In the genomic region with DNA sequence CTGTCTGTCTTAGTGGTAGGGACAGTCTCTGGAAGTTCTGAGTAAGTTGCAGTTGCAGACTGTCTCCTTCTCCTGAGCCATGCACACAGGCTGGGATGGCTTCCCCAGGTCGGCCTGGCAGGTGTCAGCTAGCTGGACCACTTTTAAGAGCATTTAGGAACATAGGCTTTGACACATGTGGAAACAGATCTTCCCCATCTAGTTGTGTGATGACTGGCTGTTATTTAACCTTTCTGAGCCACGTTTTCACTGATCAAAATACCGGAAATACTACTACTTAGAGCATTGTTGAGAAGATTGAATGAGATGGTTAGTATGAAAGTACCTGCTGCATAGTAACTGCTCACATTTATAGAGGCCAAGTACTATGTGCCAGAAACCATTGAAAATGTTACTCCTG, we compare ENCODE assay signal across 1 cellular context.
A peak's percentile ranks its signal among the peaks of the same experiment; 100 is the strongest.
TF ChIP-seq lines count a peak whose summit lies in the region.

No MANE protein-coding gene starts in this region.

TF ChIP-seq in GM12878, 131 proteins besides CTCF, POLR2A, EP300 and RAD21 (continues in another document):
- TF ChIP-seq DPF2 (IDR thresholded peaks at IDR 0.05) = peak; percentile 33; the same call in 1 of the 2 replicates
- TF ChIP-seq EZH2 (IDR thresholded peaks at IDR 0.05; ENCODE audit: borderline replicate concordance, control insufficient read depth, low read depth, low read length) = no peak
- TF ChIP-seq RAD51 (IDR thresholded peaks at IDR 0.05) = no peak
- TF ChIP-seq IRF3 (IDR thresholded peaks at IDR 0.05) = no peak
- no peak for TF ChIP-seq ZBTB40 (IDR thresholded peaks at IDR 0.05; ENCODE audit: borderline replicate concordance)
- no peak for TF ChIP-seq MTA3 (IDR thresholded peaks at IDR 0.05; ENCODE audit: borderline replicate concordance, low read length)
- TF ChIP-seq TCF12 (IDR thresholded peaks at IDR 0.05; ENCODE audit: low read depth, low read length) = peak; percentile 59; the same call in 1 of the 2 replicates
- peak; percentile 22 to 52; a peak in 2 of 4 replicates for TF ChIP-seq BHLHE40 (IDR thresholded peaks at IDR 0.05; ENCODE audit: borderline replicate concordance in 1 of 2, low read depth in 2 of 2, low read length in 1 of 2)
- TF ChIP-seq TARDBP (IDR thresholded peaks at IDR 0.05; ENCODE audit: borderline replicate concordance) = no peak
- no peak for TF ChIP-seq MEF2B (IDR thresholded peaks at IDR 0.05; ENCODE audit: partially characterized antibody, poor library complexity, severe bottlenecking)
- peak; percentile 47 for TF ChIP-seq JUNB (IDR thresholded peaks at IDR 0.05)
- TF ChIP-seq RB1 (IDR thresholded peaks at IDR 0.05; ENCODE audit: borderline replicate concordance) = no peak
- TF ChIP-seq PKNOX1 (IDR thresholded peaks at IDR 0.05) = peak; percentile 10; the same call in 1 of the 2 replicates
- no peak for TF ChIP-seq MLLT1 (IDR thresholded peaks at IDR 0.05)
- TF ChIP-seq MYC (IDR thresholded peaks at IDR 0.05; ENCODE audit: insufficient read depth, insufficient read length, insufficient replicate concordance, low read length, severe bottlenecking) = no peak
- TF ChIP-seq, protein P1, sequence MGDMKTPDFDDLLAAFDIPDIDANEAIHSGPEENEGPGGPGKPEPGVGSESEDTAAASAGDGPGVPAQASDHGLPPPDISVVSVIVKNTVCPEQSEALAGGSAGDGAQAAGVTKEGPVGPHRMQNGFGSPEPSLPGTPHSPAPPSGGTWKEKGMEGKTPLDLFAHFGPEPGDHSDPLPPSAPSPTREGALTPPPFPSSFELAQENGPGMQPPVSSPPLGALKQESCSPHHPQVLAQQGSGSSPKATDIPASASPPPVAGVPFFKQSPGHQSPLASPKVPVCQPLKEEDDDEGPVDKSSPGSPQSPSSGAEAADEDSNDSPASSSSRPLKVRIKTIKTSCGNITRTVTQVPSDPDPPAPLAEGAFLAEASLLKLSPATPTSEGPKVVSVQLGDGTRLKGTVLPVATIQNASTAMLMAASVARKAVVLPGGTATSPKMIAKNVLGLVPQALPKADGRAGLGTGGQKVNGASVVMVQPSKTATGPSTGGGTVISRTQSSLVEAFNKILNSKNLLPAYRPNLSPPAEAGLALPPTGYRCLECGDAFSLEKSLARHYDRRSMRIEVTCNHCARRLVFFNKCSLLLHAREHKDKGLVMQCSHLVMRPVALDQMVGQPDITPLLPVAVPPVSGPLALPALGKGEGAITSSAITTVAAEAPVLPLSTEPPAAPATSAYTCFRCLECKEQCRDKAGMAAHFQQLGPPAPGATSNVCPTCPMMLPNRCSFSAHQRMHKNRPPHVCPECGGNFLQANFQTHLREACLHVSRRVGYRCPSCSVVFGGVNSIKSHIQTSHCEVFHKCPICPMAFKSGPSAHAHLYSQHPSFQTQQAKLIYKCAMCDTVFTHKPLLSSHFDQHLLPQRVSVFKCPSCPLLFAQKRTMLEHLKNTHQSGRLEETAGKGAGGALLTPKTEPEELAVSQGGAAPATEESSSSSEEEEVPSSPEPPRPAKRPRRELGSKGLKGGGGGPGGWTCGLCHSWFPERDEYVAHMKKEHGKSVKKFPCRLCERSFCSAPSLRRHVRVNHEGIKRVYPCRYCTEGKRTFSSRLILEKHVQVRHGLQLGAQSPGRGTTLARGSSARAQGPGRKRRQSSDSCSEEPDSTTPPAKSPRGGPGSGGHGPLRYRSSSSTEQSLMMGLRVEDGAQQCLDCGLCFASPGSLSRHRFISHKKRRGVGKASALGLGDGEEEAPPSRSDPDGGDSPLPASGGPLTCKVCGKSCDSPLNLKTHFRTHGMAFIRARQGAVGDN (IDR thresholded peaks at IDR 0.05) = no peak
- TF ChIP-seq IKZF2 (IDR thresholded peaks at IDR 0.05) = peak in 1 of 2 experiments; percentile 19; a peak in 1 of 4 replicates
- peak; percentile 44; the same call in 1 of the 2 replicates for TF ChIP-seq IKZF1 (conservative IDR thresholded peaks at IDR 0.05)
- no peak for TF ChIP-seq HDAC6 (IDR thresholded peaks at IDR 0.05; ENCODE audit: unreplicated experiment)
- no peak for TF ChIP-seq CEBPZ (IDR thresholded peaks at IDR 0.05; ENCODE audit: low read depth, low read length)
- no peak for TF ChIP-seq CHD2 (IDR thresholded peaks at IDR 0.05; ENCODE audit: borderline replicate concordance, low read depth, low read length)
- TF ChIP-seq, protein P2, sequence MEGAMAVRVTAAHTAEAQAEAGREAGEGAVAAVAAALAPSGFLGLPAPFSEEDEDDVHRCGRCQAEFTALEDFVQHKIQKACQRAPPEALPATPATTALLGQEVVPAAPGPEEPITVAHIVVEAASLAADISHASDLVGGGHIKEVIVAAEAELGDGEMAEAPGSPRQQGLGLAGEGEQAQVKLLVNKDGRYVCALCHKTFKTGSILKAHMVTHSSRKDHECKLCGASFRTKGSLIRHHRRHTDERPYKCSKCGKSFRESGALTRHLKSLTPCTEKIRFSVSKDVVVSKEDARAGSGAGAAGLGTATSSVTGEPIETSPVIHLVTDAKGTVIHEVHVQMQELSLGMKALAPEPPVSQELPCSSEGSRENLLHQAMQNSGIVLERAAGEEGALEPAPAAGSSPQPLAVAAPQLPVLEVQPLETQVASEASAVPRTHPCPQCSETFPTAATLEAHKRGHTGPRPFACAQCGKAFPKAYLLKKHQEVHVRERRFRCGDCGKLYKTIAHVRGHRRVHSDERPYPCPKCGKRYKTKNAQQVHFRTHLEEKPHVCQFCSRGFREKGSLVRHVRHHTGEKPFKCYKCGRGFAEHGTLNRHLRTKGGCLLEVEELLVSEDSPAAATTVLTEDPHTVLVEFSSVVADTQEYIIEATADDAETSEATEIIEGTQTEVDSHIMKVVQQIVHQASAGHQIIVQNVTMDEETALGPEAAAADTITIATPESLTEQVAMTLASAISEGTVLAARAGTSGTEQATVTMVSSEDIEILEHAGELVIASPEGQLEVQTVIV (IDR thresholded peaks at IDR 0.05; ENCODE audit: borderline replicate concordance, partially characterized antibody) = no peak
- no peak for TF ChIP-seq PAX8 (IDR thresholded peaks at IDR 0.05)
- no peak for TF ChIP-seq NKRF (conservative IDR thresholded peaks at IDR 0.05)
- TF ChIP-seq ZBED1 (IDR thresholded peaks at IDR 0.05; ENCODE audit: borderline replicate concordance) = no peak
- no peak for TF ChIP-seq YBX1 (IDR thresholded peaks at IDR 0.05)
- TF ChIP-seq EED (IDR thresholded peaks at IDR 0.05; ENCODE audit: low read depth) = 0 out of 2 replicates have a peak, but pooled peaks have one; percentile 42
- TF ChIP-seq RUNX3 (IDR thresholded peaks at IDR 0.05; ENCODE audit: low read length) = peak; percentile 19; the same call in 1 of the 2 replicates
- no peak for TF ChIP-seq FOXK2 (IDR thresholded peaks at IDR 0.05)
- no peak for TF ChIP-seq POLR2AphosphoS5 (IDR thresholded peaks at IDR 0.05; ENCODE audit: low read length)
